In the genomic region with DNA sequence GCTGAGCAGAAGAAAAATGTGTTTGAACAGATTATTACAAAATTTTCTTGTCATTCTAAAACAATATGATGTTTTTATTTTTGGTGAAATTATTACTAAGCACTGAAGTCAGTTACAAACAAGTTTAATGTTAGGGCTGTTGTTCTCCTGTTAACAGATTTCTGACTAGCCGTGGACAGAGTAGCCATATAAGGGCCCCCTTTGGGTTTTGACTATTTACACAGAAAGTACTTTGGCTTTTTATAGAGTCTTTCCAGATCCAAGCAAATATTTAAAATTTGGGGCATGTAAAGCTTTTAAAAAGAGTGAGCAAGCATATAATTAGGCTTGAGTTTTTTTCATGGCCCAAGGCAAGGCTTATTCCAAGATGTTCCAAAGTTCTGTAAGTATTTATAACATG, we compare ENCODE assay signal across 27 cellular contexts.
"Had no signal": no experiment of that assay in that cellular context is flagged by ENCODE, and none has a peak within 500 bp of the region (broad histone marks: within the 10 kb centered on the region; RNA-seq: fewer than 3 reads in every experiment).

No MANE protein-coding gene starts in this region.

- H3K4me3 ChIP-seq: MG63, PC-9 had no signal

- ATAC-seq: activated naive CD4-positive, alpha-beta T cell treated with anti-CD3 and anti-CD28 coated beads, Interleukin-2, amount 50 U/mL, for 72 hours; activated naive CD8-positive, alpha-beta T cell treated with anti-CD3 and anti-CD28 coated beads, Interleukin-2, amount 50 U/mL, for 24 hours; activated T-cell treated with anti-CD3 and anti-CD28 coated beads, Interleukin-2, amount 50 U/mL, for 4 hours; T-helper 17 cell had no signal

- DNase-seq: activated B cell treated with CpG ODN at 0.5 μM for 24 hours; activated CD4-positive, alpha-beta T cell treated with anti-CD3 and anti-CD28 coated beads for 1 hour; activated CD4-positive, alpha-beta T cell treated with anti-CD3 and anti-CD28 coated beads, Interleukin-2, amount 10 ng/mL, durations not matched to agents 24 days and 14 days; activated CD4-positive, alpha-beta T cell treated with anti-CD3 and anti-CD28 coated beads, Interleukin-2, amount 50 U/mL, for 48 hours; activated CD8-positive, alpha-beta memory T cell treated with anti-CD3 and anti-CD28 coated beads for 24 hours; activated effector memory CD4-positive, alpha-beta T cell treated with anti-CD3 and anti-CD28 coated beads, Interleukin-2, amount 50 U/mL, for 16 hours; activated naive CD4-positive, alpha-beta T cell treated with Interleukin-2 at 50 U/mL for 16 hours; activated naive CD8-positive, alpha-beta T cell treated with anti-CD3 and anti-CD28 coated beads, Interleukin-2, amount 50 U/mL, for 24 hours; activated T-cell treated with anti-CD3 and anti-CD28 coated beads, Interleukin-2, amount 50 U/mL, for 4 hours; amygdala; KG1; MG63; MV-4-11; NCI-H1092 treated with DMSO at 0.1 percent for 48 hours; NCI-H1436 treated with DMSO at 0.1 percent for 48 hours; NCI-H2029; NCI-H2107; NCI-H2171 treated with DMSO at 0.1 percent for 48 hours; NCI-H226; NCI-H82; PC-9; SHP77 treated with DMSO at 0.1 percent for 48 hours; T-helper 17 cell; T-helper 9 cell had no signal

- H3K27ac Mint-ChIP-seq: activated B cell treated with CpG ODN at 0.5 μM for 24 hours; activated CD4-positive, alpha-beta T cell treated with anti-CD3 and anti-CD28 coated beads, Interleukin-2, amount 10 ng/mL, durations not matched to agents 24 days and 14 days; activated naive CD4-positive, alpha-beta T cell treated with anti-CD3 and anti-CD28 coated beads, Interleukin-2, amount 50 U/mL, for 72 hours; activated naive CD8-positive, alpha-beta T cell treated with anti-CD3 and anti-CD28 coated beads, Interleukin-2, amount 50 U/mL, for 24 hours; brain; T-helper 17 cell had no signal

- H3K36me3 Mint-ChIP-seq: activated naive CD4-positive, alpha-beta T cell treated with anti-CD3 and anti-CD28 coated beads, Interleukin-2, amount 50 U/mL, for 72 hours; brain had no signal

- H3K9me3 ChIP-seq: MG63 had no signal

- H3K36me3 ChIP-seq: MG63 had no signal

- H3K27me3 Mint-ChIP-seq: activated B cell treated with CpG ODN at 0.5 μM for 24 hours; activated CD4-positive, alpha-beta T cell treated with anti-CD3 and anti-CD28 coated beads, Interleukin-2, amount 10 ng/mL, durations not matched to agents 24 days and 14 days; activated naive CD8-positive, alpha-beta T cell treated with anti-CD3 and anti-CD28 coated beads, Interleukin-2, amount 50 U/mL, for 24 hours; brain; central memory CD8-positive, alpha-beta T cell had no signal

- H3K4me2 ChIP-seq: PC-9 had no signal

- H3K27me3 ChIP-seq: MG63 had no signal

- H3K4me3 Mint-ChIP-seq: activated B cell treated with CpG ODN at 0.5 μM for 24 hours; activated CD4-positive, alpha-beta T cell treated with anti-CD3 and anti-CD28 coated beads, Interleukin-2, amount 10 ng/mL, durations not matched to agents 24 days and 14 days; activated naive CD8-positive, alpha-beta T cell treated with anti-CD3 and anti-CD28 coated beads, Interleukin-2, amount 50 U/mL, for 24 hours; activated T-cell treated with anti-CD3 and anti-CD28 coated beads, Interleukin-2, amount 50 U/mL, for 4 hours; brain; central memory CD8-positive, alpha-beta T cell; T-helper 17 cell had no signal

- H3K9me3 Mint-ChIP-seq: activated B cell treated with CpG ODN at 0.5 μM for 24 hours; activated CD4-positive, alpha-beta T cell treated with anti-CD3 and anti-CD28 coated beads, Interleukin-2, amount 10 ng/mL, durations not matched to agents 24 days and 14 days; activated naive CD4-positive, alpha-beta T cell treated with anti-CD3 and anti-CD28 coated beads, Interleukin-2, amount 50 U/mL, for 72 hours; activated naive CD8-positive, alpha-beta T cell treated with anti-CD3 and anti-CD28 coated beads, Interleukin-2, amount 50 U/mL, for 24 hours; activated T-cell treated with anti-CD3 and anti-CD28 coated beads, Interleukin-2, amount 50 U/mL, for 4 hours; brain; central memory CD8-positive, alpha-beta T cell had no signal

- H3K4me1 Mint-ChIP-seq: activated B cell treated with CpG ODN at 0.5 μM for 24 hours; activated CD4-positive, alpha-beta T cell treated with anti-CD3 and anti-CD28 coated beads, Interleukin-2, amount 10 ng/mL, durations not matched to agents 24 days and 14 days; activated naive CD8-positive, alpha-beta T cell treated with anti-CD3 and anti-CD28 coated beads, Interleukin-2, amount 50 U/mL, for 24 hours; central memory CD8-positive, alpha-beta T cell; T-helper 17 cell had no signal

- H2AFZ ChIP-seq: PC-9 had no signal

- H3K27ac ChIP-seq: PC-9 had no signal
